Comparison of ENCODE assay signal across 9 cellular contexts in genomic region chr19:40191836-40192646, GRCh38. TPM values are rescaled to one million over a fixed set of nuclear protein-coding genes. Genes with fewer than 3 reads are reported as not detected.
A peak's percentile ranks its signal among the peaks of the same experiment; 100 is the strongest.
DNase-seq lines count a peak whose midpoint lies in the region; ATAC-seq and TF ChIP-seq lines count a peak whose summit lies in the region.
"Had no signal": no experiment of that assay in that cellular context is flagged by ENCODE, and none has a peak within 500 bp of the region (broad histone marks: within the 10 kb centered on the region; RNA-seq: fewer than 3 reads in every experiment).

No MANE protein-coding gene starts in this region.

- H3K36me3 ChIP-seq in BJ (ENCODE audit: control insufficient read depth, insufficient read depth, low read length) (peaks cover 2% of the 10 kb centered on the region), IMR-90 (ENCODE audit: control insufficient read depth, insufficient read depth, low read length) (no peaks in the 10 kb centered on the region), neutrophil (no peaks in the 10 kb centered on the region)

- H3K18ac ChIP-seq in IMR-90 (ENCODE audit: low read depth, low read length): no peak overlapping the region

- peak overlapping the region; percentile 41; the same call in 1 of the 2 replicates for H3K9ac ChIP-seq in IMR-90 (ENCODE audit: low read depth, low read length)

- no peaks in the 10 kb centered on the region for H4K20me1 ChIP-seq in IMR-90 (ENCODE audit: insufficient read depth, low read length)

- intact Hi-C loops in IMR-90 (cut with micrococcal nuclease): loop anchor here (2.0 kb wide), 1 partner anchor 45 kb away; no protein-coding TSS in a partner anchor
- intact Hi-C loops in activated CD8-positive, alpha-beta T cell treated with anti-CD3 and anti-CD28 coated beads for 36 hours (cut with micrococcal nuclease): no loop called here

- no peak for DNase-seq in BJ (ENCODE audit: low read depth)
- peak; percentile 19 for DNase-seq in IMR-90
- peak; percentile 44 for DNase-seq in activated CD8-positive, alpha-beta T cell treated with anti-CD3 and anti-CD28 coated beads for 36 hours
- peak; percentile 10 for DNase-seq in fibroblast of the aortic adventitia (ENCODE audit: low read depth)
- DNase-seq in central memory CD4-positive, alpha-beta T cell: no peak
- no peak for DNase-seq in amniotic stem cell (lab: John Stamatoyannopoulos, UW)

- H3K56ac ChIP-seq in IMR-90 (ENCODE audit: extremely low read depth, insufficient read depth, low read length): no peak overlapping the region

- no peaks in the 10 kb centered on the region for H3K9me3 Mint-ChIP-seq in activated CD8-positive, alpha-beta T cell treated with anti-CD3 and anti-CD28 coated beads for 36 hours

- no peak overlapping the region for H2BK15ac ChIP-seq in IMR-90 (ENCODE audit: low read depth, low read length)

- no peak overlapping the region for H2AK5ac ChIP-seq in IMR-90 (ENCODE audit: low read depth, low read length)

- dilution Hi-C loops in IMR-90 (cut with HindIII; ENCODE audit: low sequenced_read_pairs, unreplicated experiment): no loop called here

- no peak overlapping the region for H4K5ac ChIP-seq in IMR-90 (ENCODE audit: low read depth, low read length)

- in situ Hi-C loops in IMR-90 (cut with MboI; ENCODE audit: low sequenced_read_pairs): no loop called here

- H2BK120ac ChIP-seq in IMR-90 (ENCODE audit: low read depth, low read length): no peak overlapping the region

- H3K9me3 ChIP-seq in IMR-90 (ENCODE audit: control insufficient read depth, insufficient read depth, low read length): no peaks in the 10 kb centered on the region
- H3K9me3 ChIP-seq in neutrophil: no peaks in the 10 kb centered on the region

- peak overlapping the region; percentile 90 for H2AFZ ChIP-seq in IMR-90 (replicated peaks; ENCODE audit: low read length, poor library complexity)

- no peak overlapping the region for H3K14ac ChIP-seq in IMR-90 (replicated peaks; ENCODE audit: low read depth, low read length)

- CTCF ChIA-PET in BJ (lab: Yijun Ruan, JAX) (interaction anchor here (0.5 to 2.2 kb wide), 3 partner anchors 8 to 961 kb away, joined by 3 to 6 read pairs (median 3); no protein-coding TSS in a partner anchor), IMR-90 (lab: Yijun Ruan, JAX) (interaction anchor here (0.6 kb wide), 1 partner anchor 14 kb away, joined by 3 read pairs; no protein-coding TSS in a partner anchor)
- CTCF ChIA-PET in activated CD8-positive, alpha-beta T cell treated with anti-CD3 and anti-CD28 coated beads for 36 hours (lab: Charles Lee): interaction anchor here (0.9 to 1.6 kb wide), 3 partner anchors 25 to 52 kb away, joined by 3 to 4 read pairs (median 3); no protein-coding TSS in a partner anchor

- H3K4me1 ChIP-seq in IMR-90 (ENCODE audit: control insufficient read depth, insufficient read depth, low read length) (peaks cover 9% of the 10 kb centered on the region), neutrophil (ENCODE audit: control insufficient read depth in 1 of 2, insufficient read depth in 1 of 2, low read depth in 1 of 2, low read length in 1 of 2) (peaks cover 14 to 20% of the 10 kb centered on the region in 2 experiments)

- no peak; the same call in 1 of the 2 replicates for TF ChIP-seq RAD21 in IMR-90 (IDR thresholded peaks at IDR 0.05; ENCODE audit: low read length)

- H4K91ac ChIP-seq in IMR-90 (ENCODE audit: insufficient read depth, low read depth, low read length): no peak overlapping the region

- no peak overlapping the region for H3K27ac Mint-ChIP-seq in activated CD8-positive, alpha-beta T cell treated with anti-CD3 and anti-CD28 coated beads for 36 hours

- H3K4ac ChIP-seq in IMR-90 (ENCODE audit: low read depth, low read length): peak overlapping the region; percentile 49

- TF ChIP-seq CTCF in BJ (IDR thresholded peaks at IDR 0.05; ENCODE audit: insufficient read depth, low read depth, low read length) (peak; percentile 21), IMR-90 (conservative IDR thresholded peaks at IDR 0.05; ENCODE audit: low read depth, low read length) (0 out of 2 replicates have a peak, but pooled peaks have one; percentile 7), fibroblast of the aortic adventitia (IDR thresholded peaks at IDR 0.05; ENCODE audit: insufficient read depth, low read length) (no peak), neutrophil (IDR thresholded peaks at IDR 0.05) (no peak)
- TF ChIP-seq CTCF in activated CD8-positive, alpha-beta T cell treated with anti-CD3 and anti-CD28 coated beads for 36 hours (IDR thresholded peaks at IDR 0.05): no peak

- peak overlapping the region; percentile 98 for H3K4me3 ChIP-seq in BJ (ENCODE audit: low read depth, low read length)
- H3K4me3 ChIP-seq in IMR-90 (ENCODE audit: insufficient read depth, low read depth, low read length): peak overlapping the region; percentile 96
- H3K4me3 ChIP-seq in fibroblast of the aortic adventitia (ENCODE audit: low read depth, low read length): peak overlapping the region; percentile 82
- peak overlapping the region; percentile 71 to 99 for H3K4me3 ChIP-seq in neutrophil (ENCODE audit: low read depth in 1 of 2, low read length in 1 of 2)

- H3K27me3 ChIP-seq in BJ (ENCODE audit: control insufficient read depth, insufficient read depth, low read length) (no peaks in the 10 kb centered on the region), IMR-90 (ENCODE audit: control insufficient read depth, insufficient read depth, low read length) (no peaks in the 10 kb centered on the region), neutrophil (peaks cover 64% of the 10 kb centered on the region)

- TF ChIP-seq POLR2A in GM18505 (IDR thresholded peaks at IDR 0.05; ENCODE audit: borderline replicate concordance, extremely low read depth, insufficient read depth, insufficient read length) (no peak), IMR-90 (IDR thresholded peaks at IDR 0.05; ENCODE audit: low read depth, low read length) (no peak)

- ATAC-seq in GM18505 (IDR thresholded peaks at IDR 0.05; ENCODE audit: unreplicated experiment) (peak; percentile 26), IMR-90 (ENCODE audit: low read depth) (peak; percentile 43)
- ATAC-seq in activated CD8-positive, alpha-beta T cell treated with anti-CD3 and anti-CD28 coated beads for 36 hours: peak; percentile 20

- H3K9me1 ChIP-seq in IMR-90 (ENCODE audit: insufficient read depth, low read length): peaks cover 6% of the 10 kb centered on the region

- POLR2A ChIA-PET in BJ (lab: Charles Lee) (no interaction called here), IMR-90 (lab: Charles Lee; ENCODE audit: unreplicated experiment) (no interaction called here)
- POLR2A ChIA-PET in activated CD8-positive, alpha-beta T cell treated with anti-CD3 and anti-CD28 coated beads for 36 hours (lab: Charles Lee): interaction anchor here (0.5 kb wide), 1 partner anchor 188 kb away, joined by 3 read pairs; no protein-coding TSS in a partner anchor

- H3K79me1 ChIP-seq in IMR-90 (ENCODE audit: low read depth in 1 of 2, low read length in 2 of 2): peaks cover 5 to 26% of the 10 kb centered on the region in 2 experiments

- peak overlapping the region; percentile 1; the same call in 1 of the 2 replicates for H3K27ac ChIP-seq in IMR-90 (ENCODE audit: insufficient read depth, low read length)
- H3K27ac ChIP-seq in neutrophil: no peak overlapping the region

- WGBS in IMR-90 (ENCODE audit: extremely low coverage in 2 of 2, insufficient read length in 1 of 2), 2 experiments: 6% methylated on average over 9 of the region's 62 CpGs; no CpG with 5 or more reads in 1 of the 2 experiments

- no peaks in the 10 kb centered on the region for H3K36me3 Mint-ChIP-seq in activated CD8-positive, alpha-beta T cell treated with anti-CD3 and anti-CD28 coated beads for 36 hours (ENCODE audit: low read depth)

- peak overlapping the region in 1 of 2 experiments; percentile 24; a peak in 1 of 4 replicates for H4K8ac ChIP-seq in IMR-90 (ENCODE audit: low read depth in 2 of 2, low read length in 2 of 2)

- peak overlapping the region; percentile 49 for H3K4me2 ChIP-seq in IMR-90 (ENCODE audit: low read depth, low read length)

- H3K27me3 Mint-ChIP-seq in activated CD8-positive, alpha-beta T cell treated with anti-CD3 and anti-CD28 coated beads for 36 hours: no peaks in the 10 kb centered on the region

- H3K23ac ChIP-seq in IMR-90 (ENCODE audit: low read depth, low read length): no peak overlapping the region

- no peak overlapping the region for H2BK20ac ChIP-seq in IMR-90 (ENCODE audit: low read depth, low read length)

- H2AK9ac ChIP-seq in IMR-90 (replicated peaks; ENCODE audit: low read depth, low read length, poor library complexity): peak overlapping the region; percentile 68

- H3K4me1 Mint-ChIP-seq in activated CD8-positive, alpha-beta T cell treated with anti-CD3 and anti-CD28 coated beads for 36 hours (ENCODE audit: low read depth): peaks cover 28% of the 10 kb centered on the region

- peak overlapping the region; percentile 1 for H2BK5ac ChIP-seq in IMR-90 (ENCODE audit: low read depth, low read length, poor library complexity, severe bottlenecking)

- peak overlapping the region; percentile 63 for H3K4me3 Mint-ChIP-seq in activated CD8-positive, alpha-beta T cell treated with anti-CD3 and anti-CD28 coated beads for 36 hours

- BruUV-seq in IMR-90 (replicated peaks; lab: Mats Ljungman, UMichigan): no TSS peak

TF ChIP-seq in IMR-90, 13 proteins besides CTCF, POLR2A, EP300 and RAD21 (continues in another document):
- no peak for TF ChIP-seq NFE2L2 (IDR thresholded peaks at IDR 0.05; ENCODE audit: low read depth, low read length)

RNA-seq across cellular contexts. Expression of gene MAP3K10, which starts 0.8 kb away (rescaled TPM):
- polyA plus RNA-seq in BJ (2011; rRNA removed) (3.6 and 3.7 TPM in 2 replicates), IMR-90 (2012; rRNA removed) (5.5 and 6.4 TPM in 2 replicates)
- 4.8 and 8.3 TPM in 2 replicates for polyA minus RNA-seq in BJ (2011; rRNA and poly(A)+ RNA removed)
- total RNA-seq in IMR-90 (2012; rRNA removed) (1.4 and 1.8 TPM in 2 replicates), fibroblast of the aortic adventitia (ENCODE audit: low replicate concordance) (5.0 and 8.0 TPM in 2 replicates)
- 3.1 and 5.2 TPM in 2 replicates for polyA plus RNA-seq in IMR-90 (2012; cell fraction: cytosol; rRNA removed)
- polyA plus RNA-seq in IMR-90 (2012; cell fraction: nucleus; rRNA removed; ENCODE audit: low replicate concordance): 32.7 and 58.4 TPM in 2 replicates
- total RNA-seq in activated CD8-positive, alpha-beta T cell treated with anti-CD3 and anti-CD28 coated beads for 36 hours: 10 to 100 TPM; 11.3 to 12.6 TPM

RNA-seq across cellular contexts. Expression of gene TTC9B, which starts 26.1 kb away (rescaled TPM):
- polyA plus RNA-seq in BJ (2011; rRNA removed) (not detected in 2 replicates), IMR-90 (2012; rRNA removed) (not detected in 2 replicates)
- not detected in 2 replicates for polyA minus RNA-seq in BJ (2011; rRNA and poly(A)+ RNA removed)
- total RNA-seq in IMR-90 (2012; rRNA removed) (not detected in 2 replicates), fibroblast of the aortic adventitia (ENCODE audit: low replicate concordance) (not detected in 2 replicates)
- not detected in 2 replicates for polyA plus RNA-seq in IMR-90 (2012; cell fraction: cytosol; rRNA removed)
- 0.03 and 0.13 TPM in 2 replicates for polyA plus RNA-seq in IMR-90 (2012; cell fraction: nucleus; rRNA removed; ENCODE audit: low replicate concordance)
- total RNA-seq in activated CD8-positive, alpha-beta T cell treated with anti-CD3 and anti-CD28 coated beads for 36 hours: not detected
- total RNA-seq: T-helper 2 cell treated with Interferon-gamma antibody and Interleukin-4, amounts not matched to agents 100 ng/mL and 5 ng/mL, for 36 hours had no signal

RNA-seq across cellular contexts. Expression of gene CCNP, which starts 34.4 kb away (rescaled TPM):
- polyA plus RNA-seq in BJ (2011; rRNA removed) (0.06 and 0.17 TPM in 2 replicates), IMR-90 (2012; rRNA removed) (0.17 and 0.21 TPM in 2 replicates)
- polyA minus RNA-seq in BJ (2011; rRNA and poly(A)+ RNA removed): 0.09 TPM in 1 of 2 replicates, not detected in the other
- total RNA-seq in IMR-90 (2012; rRNA removed) (under 0.01 TPM in 2 replicates), fibroblast of the aortic adventitia (ENCODE audit: low replicate concordance) (0.33 TPM in 1 of 2 replicates, not detected in the other)
- 0.17 and 0.42 TPM in 2 replicates for polyA plus RNA-seq in IMR-90 (2012; cell fraction: cytosol; rRNA removed)
- polyA plus RNA-seq in IMR-90 (2012; cell fraction: nucleus; rRNA removed; ENCODE audit: low replicate concordance): 1.5 and 3.1 TPM in 2 replicates
- not detected for total RNA-seq in activated CD8-positive, alpha-beta T cell treated with anti-CD3 and anti-CD28 coated beads for 36 hours

Comparison
In these comparisons a context has a peak if more than half of its experiments do, and no peak if none do; other contexts are left out.
1. DNase-seq: peak in IMR-90 (single experiment), activated CD8-positive, alpha-beta T cell treated with anti-CD3 and anti-CD28 coated beads for 36 hours (single experiment) and fibroblast of the aortic adventitia (single experiment); none in BJ (single experiment), central memory CD4-positive, alpha-beta T cell (single experiment) and amniotic stem cell (single experiment).
2. CTCF ChIP-seq: peak in BJ (single experiment) and IMR-90 (single experiment); none in activated CD8-positive, alpha-beta T cell treated with anti-CD3 and anti-CD28 coated beads for 36 hours (single experiment), fibroblast of the aortic adventitia (single experiment) and neutrophil (single experiment).
3. Peak in every context shown above with its lines, with median percentiles within 50 percentile points of each other: H3K4me3 ChIP-seq and ATAC-seq.